ENCODE assay signal across 22 cellular contexts in genomic region chr4:41748074-41748787, GRCh38. TPM values are rescaled to one million over a fixed set of nuclear protein-coding genes. Genes with fewer than 3 reads are reported as not detected.
DNase-seq lines count a peak whose midpoint lies in the region; ATAC-seq and TF ChIP-seq lines count a peak whose summit lies in the region.
"Had no signal": no experiment of that assay in that cellular context is flagged by ENCODE, and none has a peak within 500 bp of the region (broad histone marks: within the 10 kb centered on the region; RNA-seq: fewer than 3 reads in every experiment).

Gene PHOX2B (minus strand): TSS chr4:41748725. CDS start chr4:41748610, 115 bp downstream.

- peaks cover 3% of the 10 kb centered on the region for H3K9me3 Mint-ChIP-seq in activated naive CD8-positive, alpha-beta T cell treated with anti-CD3 and anti-CD28 coated beads for 36 hours
- H3K9me3 Mint-ChIP-seq in activated naive CD8-positive, alpha-beta T cell treated with anti-CD3 and anti-CD28 coated beads, Interleukin-2, amount 50 U/mL, for 24 hours, result no peaks in the 10 kb centered on the region
- H3K9me3 Mint-ChIP-seq: stimulated activated memory B cell treated with anti-CD40 and anti-IgM and Interleukin-4, amounts not matched to agents 10 μg/mL and 1 μg/mL and 100 μg/mL, for 72 hours had no signal

- no peak for DNase-seq in activated naive CD8-positive, alpha-beta T cell treated with anti-CD3 and anti-CD28 coated beads for 36 hours
- DNase-seq in activated naive CD8-positive, alpha-beta T cell treated with anti-CD3 and anti-CD28 coated beads, Interleukin-2, amount 50 U/mL, for 24 hours, result no peak
- DNase-seq in iPS-NIHi11 (ENCODE audit: low spot score), result peak; percentile 17
- no peak for DNase-seq in HuH-7 (ENCODE audit: low spot score)
- no peak for DNase-seq in NCI-H1048 (lab: John Stamatoyannopoulos, UW)
- no peak for DNase-seq in SK-N-DZ (ENCODE audit: low spot score)
- DNase-seq: dermis blood vessel endothelial cell, left ventricle myocardium superior, NCI-H526, nucleus accumbens, OCI-M1, Right ventricle myocardium superior, WERI-Rb-1 had no signal

- H3K27me3 Mint-ChIP-seq in activated naive CD8-positive, alpha-beta T cell treated with anti-CD3 and anti-CD28 coated beads for 36 hours, result peaks cover 93% of the 10 kb centered on the region
- H3K27me3 Mint-ChIP-seq in activated naive CD8-positive, alpha-beta T cell treated with anti-CD3 and anti-CD28 coated beads, Interleukin-2, amount 50 U/mL, for 24 hours, result peaks cover 81% of the 10 kb centered on the region

- no peak for ATAC-seq in activated naive CD8-positive, alpha-beta T cell treated with anti-CD3 and anti-CD28 coated beads, Interleukin-2, amount 50 U/mL, for 24 hours
- ATAC-seq in SK-N-SH treated with all-trans-retinoic acid at 6 μM for 48 hours, result peak; percentile 35
- ATAC-seq: gastroesophageal sphincter; left ventricle myocardium superior; stimulated activated memory B cell treated with anti-CD40 and anti-IgM and Interleukin-4, amounts not matched to agents 10 μg/mL and 1 μg/mL and 100 μg/mL, for 72 hours had no signal

- H3K36me3 Mint-ChIP-seq in activated naive CD8-positive, alpha-beta T cell treated with anti-CD3 and anti-CD28 coated beads for 36 hours, result peaks cover 4% of the 10 kb centered on the region
- peaks cover 9% of the 10 kb centered on the region for H3K36me3 Mint-ChIP-seq in activated naive CD8-positive, alpha-beta T cell treated with anti-CD3 and anti-CD28 coated beads, Interleukin-2, amount 50 U/mL, for 24 hours (ENCODE audit: low read depth)
- H3K36me3 Mint-ChIP-seq: stimulated activated memory B cell treated with anti-CD40 and anti-IgM and Interleukin-4, amounts not matched to agents 10 μg/mL and 1 μg/mL and 100 μg/mL, for 72 hours had no signal

- H3K4me3 Mint-ChIP-seq in activated naive CD8-positive, alpha-beta T cell treated with anti-CD3 and anti-CD28 coated beads for 36 hours, result no peak within 1 kb of the TSS
- no peak within 1 kb of the TSS for H3K4me3 Mint-ChIP-seq in activated naive CD8-positive, alpha-beta T cell treated with anti-CD3 and anti-CD28 coated beads, Interleukin-2, amount 50 U/mL, for 24 hours

- H3K4me1 Mint-ChIP-seq in activated naive CD8-positive, alpha-beta T cell treated with anti-CD3 and anti-CD28 coated beads for 36 hours, result peaks cover 4% of the 10 kb centered on the region
- peaks cover 1% of the 10 kb centered on the region for H3K4me1 Mint-ChIP-seq in activated naive CD8-positive, alpha-beta T cell treated with anti-CD3 and anti-CD28 coated beads, Interleukin-2, amount 50 U/mL, for 24 hours
- H3K4me1 Mint-ChIP-seq: stimulated activated memory B cell treated with anti-CD40 and anti-IgM and Interleukin-4, amounts not matched to agents 10 μg/mL and 1 μg/mL and 100 μg/mL, for 72 hours had no signal

- H3K27ac Mint-ChIP-seq in activated naive CD8-positive, alpha-beta T cell treated with anti-CD3 and anti-CD28 coated beads for 36 hours, result peak within 1 kb of the TSS; percentile 16
- H3K27ac Mint-ChIP-seq in activated naive CD8-positive, alpha-beta T cell treated with anti-CD3 and anti-CD28 coated beads, Interleukin-2, amount 50 U/mL, for 24 hours, result no peak within 1 kb of the TSS
- H3K27ac Mint-ChIP-seq: activated T-helper 2 cell treated with anti-CD3 and anti-CD28 coated beads, Interferon-gamma antibody, Interleukin-2, Interleukin-4, amounts not matched to agents 10 μg/mL and 5 μg/mL and 100 μg/mL, durations not matched to agents 14 hours and 24 hours and 36 hours; stimulated activated memory B cell treated with anti-CD40 and anti-IgM and Interleukin-4, amounts not matched to agents 10 μg/mL and 1 μg/mL and 100 μg/mL, for 72 hours had no signal

TF ChIP-seq in SK-N-SH treated with all-trans-retinoic acid at 6 μM for 48 hours, 23 proteins besides CTCF, POLR2A, EP300 and RAD21:
- TF ChIP-seq ESRRG (CRISPR knock-in tag; IDR thresholded peaks at IDR 0.05) (no peak), TOX (CRISPR knock-in tag; IDR thresholded peaks at IDR 0.05; ENCODE audit: borderline replicate concordance) (no peak), PATZ1 (CRISPR knock-in tag; IDR thresholded peaks at IDR 0.05; ENCODE audit: borderline replicate concordance) (no peak), GLIS3 (CRISPR knock-in tag; IDR thresholded peaks at IDR 0.05) (no peak), SNAI2 (CRISPR knock-in tag; IDR thresholded peaks at IDR 0.05) (no peak), TCF4 (CRISPR knock-in tag; IDR thresholded peaks at IDR 0.05; ENCODE audit: borderline replicate concordance) (no peak), ISL1 (CRISPR knock-in tag; IDR thresholded peaks at IDR 0.05) (no peak), ZNF565 (CRISPR knock-in tag; conservative IDR thresholded peaks at IDR 0.05; ENCODE audit: low read depth) (no peak), CREB5 (CRISPR knock-in tag; IDR thresholded peaks at IDR 0.05; ENCODE audit: low read depth) (no peak), ZFP3 (CRISPR knock-in tag; IDR thresholded peaks at IDR 0.05) (no peak), BACH2 (CRISPR knock-in tag; IDR thresholded peaks at IDR 0.05; ENCODE audit: borderline replicate concordance) (no peak), PPARA (CRISPR knock-in tag; IDR thresholded peaks at IDR 0.05; ENCODE audit: borderline replicate concordance) (no peak), ZNF70 (CRISPR knock-in tag; IDR thresholded peaks at IDR 0.05) (no peak), CSDC2 (CRISPR knock-in tag; IDR thresholded peaks at IDR 0.05) (no peak), ZFP30 (CRISPR knock-in tag; IDR thresholded peaks at IDR 0.05) (no peak), ARNTL (CRISPR knock-in tag; IDR thresholded peaks at IDR 0.05; ENCODE audit: borderline replicate concordance, low read depth) (no peak), ZNF8 (CRISPR knock-in tag; IDR thresholded peaks at IDR 0.05) (no peak), TSHZ2 (CRISPR knock-in tag; IDR thresholded peaks at IDR 0.05) (no peak)

RNA-seq across cellular contexts. Expression of gene PHOX2B, which starts in this region (rescaled TPM):
- total RNA-seq in activated naive CD8-positive, alpha-beta T cell treated with anti-CD3 and anti-CD28 coated beads for 36 hours, result not detected
- polyA plus RNA-seq in SK-N-DZ (2014; cell fraction: cytosol; rRNA removed), result 164 and 165 TPM in 2 replicates
- polyA plus RNA-seq in SK-N-DZ (2014; cell fraction: nucleus; rRNA removed), result 147 and 207 TPM in 2 replicates
- total RNA-seq: activated CD8-positive, alpha-beta memory T cell treated with anti-CD3 and anti-CD28 coated beads for 36 hours; activated T-helper 2 cell treated with anti-CD3 and anti-CD28 coated beads, Interferon-gamma antibody, Interleukin-2, Interleukin-4, amounts not matched to agents 10 μg/mL and 5 μg/mL and 100 μg/mL, durations not matched to agents 14 hours and 24 hours and 36 hours; cardiac muscle cell; dermis blood vessel endothelial cell; epithelial cell of proximal tubule; left ventricle myocardium superior; right atrium auricular region; Right ventricle myocardium superior; T-helper 1 cell treated with Interleukin-12 subunit alpha and Interleukin-12 subunit beta and Interleukin-4 antibody, amounts not matched to agents 30 ng/mL and 1 ng/mL, for 36 hours had no signal
- polyA plus RNA-seq: cardiac muscle cell had no signal
